9 cellular contexts compared by ENCODE assay signal in genomic region chr16:29789775-29790182, GRCh38. TPM values are rescaled to one million over a fixed set of nuclear protein-coding genes. Genes with fewer than 3 reads are reported as not detected.
DNase-seq lines count a peak whose midpoint lies in the region; ATAC-seq and TF ChIP-seq lines count a peak whose summit lies in the region.
"Had no signal": no experiment of that assay in that cellular context is flagged by ENCODE, and none has a peak within 500 bp of the region (broad histone marks: within the 10 kb centered on the region; RNA-seq: fewer than 3 reads in every experiment).

No MANE protein-coding gene starts in this region.

- intact Hi-C loops in cardiac septum (cut with DNase I) = loop anchor here (1.0 kb wide), 3 partner anchors 16 to 74 kb away; partner anchors contain the start of gene CDIPT
- intact Hi-C loops in left ventricle myocardium superior (cut with micrococcal nuclease) = no loop called here
- intact Hi-C loops in right lobe of liver (cut with DNase I) = no loop called here

- no peaks in the 10 kb centered on the region for H3K27me3 ChIP-seq in right lobe of liver

- DNase-seq in cardiac septum (ENCODE audit: low spot score) (peak; percentile 74), left ventricle myocardium superior (no peak), astrocyte of the cerebellum (ENCODE audit: low read depth) (no peak), right lobe of liver (peak in 1 of 3 donors; percentile 51), anterior cingulate cortex (lab: John Stamatoyannopoulos, UW) (no peak)
- DNase-seq in stimulated activated CD4-positive, alpha-beta T cell treated with anti-CD3 and anti-CD28 coated beads, Interleukin-4, amount 100 ng/mL, for 1 hour = no peak
- no peak for DNase-seq in activated CD4-positive, alpha-beta T cell treated with anti-CD3 and anti-CD28 coated beads, Interleukin-2, amount 50 U/mL, for 4 hours

- no peak for TF ChIP-seq CTCF in astrocyte of the cerebellum (IDR thresholded peaks at IDR 0.05; ENCODE audit: low read depth, low read length, missing control alignments)
- no peak for TF ChIP-seq CTCF in right lobe of liver (IDR thresholded peaks at IDR 0.05)

- H3K27ac ChIP-seq in right lobe of liver (peak overlapping the region; percentile 75 to 89 (median 85)), urinary bladder (ENCODE audit: low read depth) (peak overlapping the region; percentile 60)

- no peaks in the 10 kb centered on the region for H3K9me3 ChIP-seq in right lobe of liver

- no peak for ATAC-seq in left ventricle myocardium superior
- ATAC-seq in right lobe of liver = peak; percentile 12 to 35 (median 20)

- in situ Hi-C loops in astrocyte of the cerebellum (cut with HindIII; ENCODE audit: low sequenced_read_pairs) = no loop called here

- WGBS in right lobe of liver (ENCODE audit: insufficient coverage, low coverage, low lambda C conversion rate, missing lambda C conversion rate) = 42% methylated on average over 13 of the region's 20 CpGs
- WGBS in urinary bladder = 64% methylated on average over 20 of the region's 20 CpGs

- no peak for TF ChIP-seq POLR2A in right lobe of liver (IDR thresholded peaks at IDR 0.05)

- peak overlapping the region; percentile 92 for H3K4me3 ChIP-seq in astrocyte of the cerebellum (ENCODE audit: low read depth, low read length)
- H3K4me3 ChIP-seq in right lobe of liver = peak overlapping the region; percentile 83 to 93 (median 90)
- peak overlapping the region; percentile 73 for H3K4me3 ChIP-seq in urinary bladder (ENCODE audit: low read depth, low read length)

- H3K36me3 ChIP-seq in right lobe of liver (no peaks in the 10 kb centered on the region), urinary bladder (ENCODE audit: insufficient read depth) (no peaks in the 10 kb centered on the region)

- H3K4me1 ChIP-seq in right lobe of liver = peaks cover 0 to 15% (median 4%) of the 10 kb centered on the region in 4 donors
- no peaks in the 10 kb centered on the region for H3K4me1 ChIP-seq in urinary bladder (ENCODE audit: insufficient read depth)

RNA-seq across cellular contexts. Expression of gene KIF22, which starts 0.8 kb away (rescaled TPM):
- total RNA-seq in cardiac septum = 21.8 TPM
- total RNA-seq in left ventricle myocardium superior = 55.2 TPM
- 10 to 100 TPM in 5 of 6 experiments, 1 to 10 TPM in 1; 9.8 to 27.1 (median 24.7) TPM for total RNA-seq in right lobe of liver
- 37.0 TPM for total RNA-seq in urinary bladder
- polyA plus RNA-seq in urinary bladder = 27.0 TPM

RNA-seq across cellular contexts. Expression of gene ZG16, which starts 11.7 kb away (rescaled TPM):
- not detected for total RNA-seq in cardiac septum
- total RNA-seq in left ventricle myocardium superior = not detected
- 1 to 10 TPM in 4 of 6 experiments, under 1 TPM in 2; 0.06 to 3.1 (median 1.1) TPM for total RNA-seq in right lobe of liver
- total RNA-seq in urinary bladder = not detected
- polyA plus RNA-seq in urinary bladder = not detected
- total RNA-seq: glomerular endothelial cell had no signal

RNA-seq across cellular contexts. Expression of gene MAZ, which starts 16.6 kb away (rescaled TPM):
- 72.4 TPM for total RNA-seq in cardiac septum
- total RNA-seq in left ventricle myocardium superior = 101 TPM
- 100 to 1,000 TPM in 1 of 6 experiments, 10 to 100 TPM in 5; 42.9 to 106 (median 60.7) TPM for total RNA-seq in right lobe of liver
- total RNA-seq in urinary bladder = 136 TPM
- 171 TPM for polyA plus RNA-seq in urinary bladder

RNA-seq across cellular contexts. Expression of gene PRRT2, which starts 22.2 kb away (rescaled TPM):
- total RNA-seq in cardiac septum (2.1 TPM), left ventricle myocardium superior (3.1 TPM), right lobe of liver (under 1 TPM in 4 of 6 experiments, not detected in 2; 0.15 to 0.98 (median 0.51) TPM), urinary bladder (7.9 TPM)
- polyA plus RNA-seq in urinary bladder = 8.2 TPM

RNA-seq across cellular contexts. Expression of gene PAGR1, which starts 26.2 kb away (rescaled TPM):
- total RNA-seq in cardiac septum (15.6 TPM), left ventricle myocardium superior (16.2 TPM), right lobe of liver (10 to 100 TPM in 5 of 6 experiments, 1 to 10 TPM in 1; 8.5 to 26.1 (median 11.5) TPM), urinary bladder (14.1 TPM)
- 27.1 TPM for polyA plus RNA-seq in urinary bladder
